8 cellular contexts compared by ENCODE assay signal in genomic region chr6:110178626-110179405, GRCh38. TPM values are rescaled to one million over a fixed set of nuclear protein-coding genes. Genes with fewer than 3 reads are reported as not detected.
DNase-seq lines count a peak whose midpoint lies in the region; ATAC-seq and TF ChIP-seq lines count a peak whose summit lies in the region.

No MANE protein-coding gene starts in this region.

- no peaks in the 10 kb centered on the region for H3K9me3 Mint-ChIP-seq in HFFc6

- H3K27ac Mint-ChIP-seq in HFFc6, result peak overlapping the region; percentile 24

- H3K4me3 ChIP-seq in astrocyte of the cerebellum (ENCODE audit: low read depth, low read length), result peak overlapping the region; percentile 84
- peak overlapping the region; percentile 78 to 88 for H3K4me3 ChIP-seq in aorta (ENCODE audit: low read length in 2 of 2)

- intact Hi-C loops in aorta (cut with DNase I), result loop anchor here (1.0 to 5.0 kb wide), 2 partner anchors 211 to 213 kb away; no protein-coding TSS in a partner anchor

- H3K9me3 ChIP-seq in aorta (ENCODE audit: control insufficient read depth, low read length), result no peaks in the 10 kb centered on the region

- H3K36me3 Mint-ChIP-seq in HFFc6 (ENCODE audit: low read depth), result no peaks in the 10 kb centered on the region

- H3K4me1 Mint-ChIP-seq in HFFc6 (ENCODE audit: low read depth), result peaks cover 13% of the 10 kb centered on the region

- no peaks in the 10 kb centered on the region for H3K36me3 ChIP-seq in aorta (ENCODE audit: control insufficient read depth in 1 of 2, insufficient read depth in 2 of 2, low read length in 1 of 2)

- DNase-seq in DMS53 (lab: John Stamatoyannopoulos, UW) (peak; percentile 74), HFFc6 (peak; percentile 53), NCI-H1694 treated with DMSO at 0.1 percent for 48 hours (lab: John Stamatoyannopoulos, UW) (peak; percentile 75), T-helper 22 cell (ENCODE audit: low read depth) (peak; percentile 70), astrocyte of the cerebellum (ENCODE audit: low read depth) (peak; percentile 39), hippocampal formation (lab: John Stamatoyannopoulos, UW) (peak; percentile 51 to 78), renal cortical epithelial cell (ENCODE audit: low read depth) (peak; percentile 83), aorta (peak; percentile 60 to 84)

- H3K4me3 Mint-ChIP-seq in HFFc6, result peak overlapping the region; percentile 91; the same call in 1 of the 2 replicates

- peak overlapping the region in 1 of 2 donors; percentile 21 for H3K27ac ChIP-seq in aorta (ENCODE audit: low read depth in 1 of 2, low read length in 2 of 2)

- in situ Hi-C loops in astrocyte of the cerebellum (cut with HindIII; ENCODE audit: low sequenced_read_pairs), result no loop called here

- peaks cover 1 to 2% of the 10 kb centered on the region in 2 donors for H3K4me1 ChIP-seq in aorta (ENCODE audit: control insufficient read depth in 1 of 2, insufficient read depth in 2 of 2, low read length in 2 of 2)

- peaks cover 2% of the 10 kb centered on the region; the same call in 1 of the 2 replicates for H3K27me3 Mint-ChIP-seq in HFFc6 (ENCODE audit: insufficient read depth)

- ATAC-seq in aorta (ENCODE audit: low FRiP score), result peak; percentile 58

- H3K27me3 ChIP-seq in aorta (ENCODE audit: control insufficient read depth in 1 of 2, insufficient read depth in 2 of 2, low read length in 1 of 2), result no peaks in the 10 kb centered on the region

- peak; percentile 79 for TF ChIP-seq CTCF in HFFc6 (IDR thresholded peaks at IDR 0.05)
- peak; percentile 86 for TF ChIP-seq CTCF in astrocyte of the cerebellum (IDR thresholded peaks at IDR 0.05; ENCODE audit: low read depth, low read length, missing control alignments)

- 1% methylated on average over 46 to 66 of the region's 66 CpGs for WGBS in aorta, 2 donors

RNA-seq across cellular contexts. Expression of gene WASF1, which starts 0.7 kb away (rescaled TPM):
- total RNA-seq in HFFc6 (2021; fragmentation: NEBNext Ultra II Directional; extraction: Animal tissue kit (Norgen Biotek cat#: 25700)), result 10 to 100 TPM; 11.6 to 13.5 (median 12.3) TPM
- 8.0 and 22.8 TPM in 2 replicates for total RNA-seq in renal cortical epithelial cell
- 10 to 100 TPM in 1 of 2 donors, 1 to 10 TPM in 1; 8.9 to 10.3 TPM for total RNA-seq in aorta
- 1 to 10 TPM; 3.2 to 4.5 TPM for polyA plus RNA-seq in aorta

RNA-seq across cellular contexts. Expression of gene CDC40, which starts 1.4 kb away (rescaled TPM):
- 10 to 100 TPM; 18.7 to 20.1 (median 19.6) TPM for total RNA-seq in HFFc6 (2021; fragmentation: NEBNext Ultra II Directional; extraction: Animal tissue kit (Norgen Biotek cat#: 25700))
- total RNA-seq in renal cortical epithelial cell (22.6 and 30.4 TPM in 2 replicates), aorta (10 to 100 TPM; 16.1 to 20.0 TPM)
- polyA plus RNA-seq in aorta, result 1 to 10 TPM; 8.9 to 9.7 TPM
